8 cellular contexts compared by ENCODE assay signal in the genomic region with DNA sequence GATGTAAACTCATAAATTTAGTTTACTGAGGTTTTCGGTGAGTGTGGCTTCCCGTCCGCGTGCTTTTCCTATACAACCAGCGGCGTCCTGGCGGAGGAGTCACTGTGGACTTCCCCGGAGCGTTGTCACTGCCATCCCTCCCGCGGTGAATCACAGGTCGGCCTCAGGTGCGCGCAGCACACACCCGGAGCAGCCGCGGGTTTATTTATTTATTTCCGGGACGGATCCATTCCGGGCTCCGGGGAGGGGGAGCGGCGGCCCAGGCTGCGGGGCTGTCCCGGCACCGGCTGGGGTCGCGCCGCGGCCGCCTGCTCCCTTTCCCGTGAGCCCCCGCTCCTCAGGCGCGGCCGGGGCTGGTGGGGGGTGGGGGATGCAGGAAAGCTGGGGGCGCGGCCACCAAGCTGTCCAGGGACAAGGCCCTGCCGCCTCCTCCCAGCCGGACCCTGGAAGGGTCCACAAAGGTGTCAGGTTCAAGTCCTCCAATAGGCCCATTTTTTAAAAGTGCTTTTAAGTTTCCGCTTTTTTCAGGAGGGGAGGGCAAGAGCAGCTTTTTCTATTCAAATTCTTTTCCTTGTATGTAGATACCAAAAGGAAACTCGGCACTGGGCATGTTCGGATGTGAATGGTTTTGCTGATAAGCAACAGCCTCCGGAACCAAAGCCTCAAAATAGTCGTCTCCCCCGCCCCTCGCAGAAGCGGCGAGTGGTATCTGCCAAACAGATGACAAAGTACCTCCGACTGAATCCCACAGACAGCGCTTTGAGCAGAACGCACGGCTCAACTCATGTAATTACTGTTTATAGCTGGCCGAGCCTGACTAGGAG.
DNase-seq lines count a peak whose midpoint lies in the region; ATAC-seq and TF ChIP-seq lines count a peak whose summit lies in the region.

No MANE protein-coding gene starts in this region.

- ATAC-seq in GM19452 (IDR thresholded peaks at IDR 0.05; ENCODE audit: unreplicated experiment): peak; percentile 64
- ATAC-seq in naive thymus-derived CD4-positive, alpha-beta T cell: peak; percentile 91

- peak overlapping the region; percentile 82 for H3K4me3 Mint-ChIP-seq in activated T-helper 2 cell treated with anti-CD3 and anti-CD28 coated beads, Interferon-gamma antibody, Interleukin-2, Interleukin-4, amounts not matched to agents 10 μg/mL and 5 μg/mL and 100 μg/mL, durations not matched to agents 14 hours and 24 hours and 36 hours (ENCODE audit: low read depth)
- H3K4me3 Mint-ChIP-seq in naive thymus-derived CD4-positive, alpha-beta T cell: peak overlapping the region; percentile 92 to 99 (median 97)

- H3K9me3 ChIP-seq in naive thymus-derived CD4-positive, alpha-beta T cell (ENCODE audit: control insufficient read depth in 2 of 3, low read length in 3 of 3): no peaks in the 10 kb centered on the region

- CTCF ChIA-PET in naive thymus-derived CD4-positive, alpha-beta T cell (lab: Charles Lee): interaction anchor here (0.6 to 2.4 kb wide), 3 partner anchors 17 to 1904 kb away, joined by 3 to 9 read pairs (median 3); no protein-coding TSS in a partner anchor

- H3K4me1 ChIP-seq in naive thymus-derived CD4-positive, alpha-beta T cell (ENCODE audit: control insufficient read depth in 2 of 2, insufficient read depth in 2 of 2, low read length in 2 of 2): peaks cover 7 to 28% of the 10 kb centered on the region in 2 donors

- POLR2A ChIA-PET in naive thymus-derived CD4-positive, alpha-beta T cell (lab: Charles Lee): interaction anchor here (0.6 to 2.0 kb wide), 11 partner anchors 8 to 203 kb away, joined by 3 to 7 read pairs (median 4); no protein-coding TSS in a partner anchor

- peak overlapping the region; percentile 97 for H3K4me3 ChIP-seq in naive thymus-derived CD4-positive, alpha-beta T cell (ENCODE audit: low read length)

- no peak for TF ChIP-seq CTCF in AG09319 (IDR thresholded peaks at IDR 0.05; ENCODE audit: low read depth, low read length)

- H3K4me1 Mint-ChIP-seq in activated T-helper 2 cell treated with anti-CD3 and anti-CD28 coated beads, Interferon-gamma antibody, Interleukin-2, Interleukin-4, amounts not matched to agents 10 μg/mL and 5 μg/mL and 100 μg/mL, durations not matched to agents 14 hours and 24 hours and 36 hours (ENCODE audit: low read depth): peaks cover 56% of the 10 kb centered on the region
- H3K4me1 Mint-ChIP-seq in naive thymus-derived CD4-positive, alpha-beta T cell: peaks cover 25 to 62% (median 55%) of the 10 kb centered on the region in 7 donors

- no peaks in the 10 kb centered on the region for H3K9me3 Mint-ChIP-seq in activated T-helper 2 cell treated with anti-CD3 and anti-CD28 coated beads, Interferon-gamma antibody, Interleukin-2, Interleukin-4, amounts not matched to agents 10 μg/mL and 5 μg/mL and 100 μg/mL, durations not matched to agents 14 hours and 24 hours and 36 hours
- H3K9me3 Mint-ChIP-seq in naive thymus-derived CD4-positive, alpha-beta T cell: no peaks in the 10 kb centered on the region

- peaks cover 17% of the 10 kb centered on the region for H3K27me3 Mint-ChIP-seq in activated T-helper 2 cell treated with anti-CD3 and anti-CD28 coated beads, Interferon-gamma antibody, Interleukin-2, Interleukin-4, amounts not matched to agents 10 μg/mL and 5 μg/mL and 100 μg/mL, durations not matched to agents 14 hours and 24 hours and 36 hours (ENCODE audit: low read depth)
- H3K27me3 Mint-ChIP-seq in naive thymus-derived CD4-positive, alpha-beta T cell: no peaks in the 10 kb centered on the region

- no peaks in the 10 kb centered on the region for H3K36me3 ChIP-seq in naive thymus-derived CD4-positive, alpha-beta T cell (ENCODE audit: control insufficient read depth in 2 of 3, insufficient read depth in 3 of 3, low read length in 3 of 3)

- peak overlapping the region; percentile 75 for H3K27ac ChIP-seq in naive thymus-derived CD4-positive, alpha-beta T cell (ENCODE audit: low read depth, low read length)

- DNase-seq in AG09319 (ENCODE audit: extremely low read depth, low read depth): peak; percentile 60
- DNase-seq in KBM-7: peak; percentile 99
- DNase-seq in RKO (ENCODE audit: low spot score): peak; percentile 97
- peak; percentile 85 for DNase-seq in activated T-helper 2 cell treated with anti-CD3 and anti-CD28 coated beads, Interferon-gamma antibody, Interleukin-2, Interleukin-4, amounts not matched to agents 10 μg/mL and 5 μg/mL and 100 μg/mL, durations not matched to agents 14 hours and 24 hours and 36 hours (ENCODE audit: low spot score)
- peak; percentile 88 for DNase-seq in fibroblast of peridontal ligament (ENCODE audit: extremely low read depth)
- DNase-seq in naive thymus-derived CD4-positive, alpha-beta T cell: peak; percentile 71 to 91 (median 87)
- DNase-seq in stimulated activated CD8-positive, alpha-beta memory T cell treated with anti-CD3 and anti-CD28 coated beads, Interleukin-7, amount 100 ng/mL, for 4 hours (ENCODE audit: low read depth in 2 of 2): peak; percentile 83 to 86

- intact Hi-C loops in activated T-helper 2 cell treated with anti-CD3 and anti-CD28 coated beads, Interferon-gamma antibody, Interleukin-2, Interleukin-4, amounts not matched to agents 10 μg/mL and 5 μg/mL and 100 μg/mL, durations not matched to agents 14 hours and 24 hours and 36 hours (cut with micrococcal nuclease): loop anchor here (1.0 to 10.0 kb wide), 8 partner anchors 13 to 1431 kb away; a partner anchor contains a TSS
- intact Hi-C loops in naive thymus-derived CD4-positive, alpha-beta T cell (cut with micrococcal nuclease): loop anchor here (1.0 to 10.0 kb wide), 18 partner anchors 16 to 1430 kb away; a partner anchor contains a TSS

- in situ Hi-C loops in KBM-7 (cut with MboI; ENCODE audit: low pct_unique_long_range_greater_than_20kb, low sequenced_read_pairs): no loop called here

- H3K36me3 Mint-ChIP-seq in activated T-helper 2 cell treated with anti-CD3 and anti-CD28 coated beads, Interferon-gamma antibody, Interleukin-2, Interleukin-4, amounts not matched to agents 10 μg/mL and 5 μg/mL and 100 μg/mL, durations not matched to agents 14 hours and 24 hours and 36 hours (ENCODE audit: low read depth): no peaks in the 10 kb centered on the region
- H3K36me3 Mint-ChIP-seq in naive thymus-derived CD4-positive, alpha-beta T cell: peaks cover 0 to 15% (median 4%) of the 10 kb centered on the region in 5 donors

- H3K27me3 ChIP-seq in naive thymus-derived CD4-positive, alpha-beta T cell (ENCODE audit: control insufficient read depth in 2 of 2, insufficient read depth in 2 of 2, low read length in 2 of 2): no peaks in the 10 kb centered on the region

- peak overlapping the region; percentile 82 for H3K27ac Mint-ChIP-seq in activated T-helper 2 cell treated with anti-CD3 and anti-CD28 coated beads, Interferon-gamma antibody, Interleukin-2, Interleukin-4, amounts not matched to agents 10 μg/mL and 5 μg/mL and 100 μg/mL, durations not matched to agents 14 hours and 24 hours and 36 hours
- peak overlapping the region; percentile 93 to 98 (median 95) for H3K27ac Mint-ChIP-seq in naive thymus-derived CD4-positive, alpha-beta T cell

Comparison
In these comparisons a context has a peak if more than half of its experiments do, and no peak if none do; other contexts are left out.
1. Peak in every context shown above with its lines: DNase-seq, ATAC-seq, H3K4me3 ChIP-seq and H3K27ac ChIP-seq.